8 cellular contexts compared by ENCODE assay signal in the genomic region with DNA sequence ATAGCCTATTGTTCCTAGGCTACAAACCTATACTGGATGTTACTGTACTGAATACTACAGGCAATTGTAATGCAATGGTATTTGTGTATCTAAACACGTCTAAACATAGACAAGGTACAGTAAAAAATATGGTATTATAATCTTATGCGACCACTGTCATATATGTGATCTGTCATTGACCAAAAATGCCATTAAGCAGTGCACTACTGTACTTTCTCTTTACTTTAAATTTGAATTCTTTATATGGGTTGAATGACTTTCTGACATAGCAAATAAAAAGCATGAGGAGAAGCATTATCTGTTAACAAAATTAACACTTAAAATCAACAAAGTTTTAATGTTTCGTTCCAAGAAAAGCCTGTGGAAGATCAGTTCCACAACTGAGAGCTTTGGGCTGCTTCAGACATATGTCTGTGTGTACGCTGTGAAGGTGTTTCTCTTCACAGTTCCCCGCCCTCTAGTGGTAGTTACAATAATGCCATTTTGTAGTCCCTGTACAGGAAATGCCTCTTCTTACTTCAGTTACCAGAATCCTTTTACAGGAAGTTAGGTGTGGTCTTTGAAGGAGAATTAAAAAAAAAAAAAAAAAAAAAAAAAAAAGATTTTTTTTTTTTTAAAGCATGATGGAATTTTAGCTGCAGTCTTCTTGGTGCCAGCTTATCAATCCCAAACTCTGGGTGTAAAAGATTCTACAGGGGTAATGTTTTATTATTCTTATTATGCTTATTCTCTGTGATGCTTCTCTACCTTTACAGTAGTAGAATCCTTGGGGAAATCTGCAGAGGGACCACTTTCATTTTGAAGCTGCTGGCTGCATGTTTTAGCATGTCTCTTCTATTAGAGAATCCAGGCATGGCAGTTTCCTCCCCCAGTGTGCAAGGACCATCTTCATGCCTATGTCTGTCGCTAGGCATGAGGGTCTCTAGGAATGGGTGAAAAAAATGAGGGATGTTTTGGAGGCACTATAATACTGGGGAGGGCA.
DNase-seq lines count a peak whose midpoint lies in the region; ATAC-seq and TF ChIP-seq lines count a peak whose summit lies in the region.

No MANE protein-coding gene starts in this region.

- no peaks in the 10 kb centered on the region for H3K27me3 ChIP-seq in MM.1S (replicated peaks; ENCODE audit: insufficient read depth, low read length)

- DNase-seq in AG08396 (ENCODE audit: low spot score) (peak; percentile 64), MM.1S (peak; percentile 91), RPMI8226 (peak; percentile 83), iris pigment epithelial cell (ENCODE audit: low read depth) (peak; percentile 88)
- peak; percentile 77 for DNase-seq in central memory CD4-positive, alpha-beta T cell
- DNase-seq in stimulated activated CD4-positive, alpha-beta T cell treated with anti-CD3 and anti-CD28 coated beads, Interleukin-4, amount 100 ng/mL, for 24 hours = peak; percentile 45

- H3K9me3 ChIP-seq in MM.1S (replicated peaks; ENCODE audit: insufficient read depth, low read length) = no peaks in the 10 kb centered on the region

- no peaks in the 10 kb centered on the region for H3K79me2 ChIP-seq in MM.1S (ENCODE audit: low read length)

- ATAC-seq in HG02610 (IDR thresholded peaks at IDR 0.05; ENCODE audit: unreplicated experiment) = peak; percentile 100

- no peak overlapping the region for H3K27ac ChIP-seq in MM.1S (ENCODE audit: low read length)

- peak; percentile 77 for TF ChIP-seq CTCF in GM12873 (IDR thresholded peaks at IDR 0.05; ENCODE audit: insufficient read depth, low read depth, low read length, missing control alignments)
- peak; percentile 67 for TF ChIP-seq CTCF in MM.1S (IDR thresholded peaks at IDR 0.05; ENCODE audit: low read length)

- H3K4me3 ChIP-seq in MM.1S (ENCODE audit: low read length) = no peak overlapping the region

- H2AFZ ChIP-seq in MM.1S (ENCODE audit: low read length) = peak overlapping the region; percentile 29; the same call in 1 of the 2 replicates

- H3K9me2 ChIP-seq in MM.1S (replicated peaks; ENCODE audit: insufficient read depth, low read length) = no peaks in the 10 kb centered on the region

- H3K4me1 ChIP-seq in MM.1S (ENCODE audit: low read length) = no peaks in the 10 kb centered on the region

- no peaks in the 10 kb centered on the region for H3K36me3 ChIP-seq in MM.1S (replicated peaks; ENCODE audit: insufficient read depth, low read length)

- H3F3A ChIP-seq in MM.1S (ENCODE audit: insufficient read depth, low read length) = no peaks in the 10 kb centered on the region

- H3K4me2 ChIP-seq in MM.1S (ENCODE audit: low read depth, low read length) = peak overlapping the region; percentile 37; the same call in 1 of the 2 replicates

- H3K9ac ChIP-seq in MM.1S (ENCODE audit: low read length) = no peak overlapping the region

- H4K20me1 ChIP-seq in MM.1S (ENCODE audit: insufficient read depth, low read length) = no peaks in the 10 kb centered on the region
